Comparison of ENCODE assay signal across 8 cellular contexts in the genomic region with DNA sequence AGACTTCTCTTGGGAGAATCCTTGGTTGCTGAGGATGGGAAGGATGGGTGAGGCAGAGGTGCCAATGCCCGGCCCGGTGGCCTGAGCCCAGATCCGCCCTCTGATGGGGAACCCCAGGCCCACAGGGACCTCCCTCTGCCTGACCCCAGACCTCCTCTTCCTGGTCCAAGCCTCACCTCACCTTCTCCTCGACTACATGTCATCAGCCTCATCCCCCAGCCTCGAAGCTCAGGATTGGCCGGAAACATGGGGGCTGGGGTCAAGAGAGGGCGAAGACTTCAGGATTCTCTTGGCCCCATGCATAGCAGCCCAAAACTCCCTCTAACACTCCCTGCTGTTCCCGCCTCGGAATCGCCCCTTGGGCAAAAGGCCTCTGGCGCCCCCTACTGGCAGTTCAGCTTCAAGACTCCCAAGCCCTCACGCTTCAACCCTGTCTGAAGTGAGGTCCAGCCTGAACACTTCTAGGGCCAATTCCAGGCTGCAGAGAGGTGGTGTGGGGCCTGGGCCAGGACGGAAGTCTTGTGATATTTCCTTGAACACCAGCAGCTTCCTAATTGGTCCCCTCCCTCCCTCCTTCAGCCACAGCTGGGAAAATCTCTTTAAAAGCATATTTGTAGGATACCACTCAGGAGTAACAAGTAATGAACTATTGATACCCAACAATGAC. TPM values are rescaled to one million over a fixed set of nuclear protein-coding genes. Genes with fewer than 3 reads are reported as not detected.
A peak's percentile ranks its signal among the peaks of the same experiment; 100 is the strongest.
DNase-seq lines count a peak whose midpoint lies in the region; ATAC-seq and TF ChIP-seq lines count a peak whose summit lies in the region.

No MANE protein-coding gene starts in this region.

- POLR2A ChIA-PET in HEK293 (lab: Yijun Ruan, JAX): interaction anchor here (1.0 to 1.9 kb wide), 3 partner anchors 69 to 167 kb away, joined by 3 to 9 read pairs (median 5); a partner anchor contains a TSS

- no peaks in the 10 kb centered on the region for H3K27me3 ChIP-seq in breast epithelium

- peak; percentile 94 for DNase-seq in CD1c-positive myeloid dendritic cell (ENCODE audit: extremely low spot score)
- DNase-seq in NCI-H226: peak; percentile 71
- peak; percentile 75 to 88 (median 82) for DNase-seq in activated CD4-positive, CD25-positive, alpha-beta regulatory T cell (lab: John Stamatoyannopoulos, UW)
- DNase-seq in breast epithelium (ENCODE audit: low spot score in 2 of 2): peak; percentile 75 to 92
- peak; percentile 95 for DNase-seq in islet precursor cell
- DNase-seq in stimulated activated CD4-positive, alpha-beta T cell treated with anti-CD3 and anti-CD28 coated beads, Interleukin-1b, Interleukin-23, amount 100 ng/mL, for 24 hours (ENCODE audit: low read depth in 4 of 4, low spot score in 1 of 4): peak; percentile 89 to 98 (median 94)

- TF ChIP-seq CTCF in HEK293 (tag by site-specific recombination; IDR thresholded peaks at IDR 0.05) (peak; percentile 92), breast epithelium (IDR thresholded peaks at IDR 0.05) (peak; percentile 90 to 99 (median 98))

- H3K9me3 ChIP-seq in HEK293 (ENCODE audit: control insufficient read depth, insufficient read depth, low read depth, low read length) (no peaks in the 10 kb centered on the region), breast epithelium (no peaks in the 10 kb centered on the region)

- intact Hi-C loops in breast epithelium (cut with DNase I; ENCODE audit: low total_unique reads): loop anchor here (5.0 kb wide), 1 partner anchor 163 kb away; a partner anchor contains a TSS

- TF ChIP-seq POLR2A in breast epithelium (IDR thresholded peaks at IDR 0.05): no peak

- no peak for ATAC-seq in HG02678 (IDR thresholded peaks at IDR 0.05; ENCODE audit: unreplicated experiment)

- CTCF ChIA-PET in HEK293 (lab: Yijun Ruan, JAX): interaction anchor here (0.6 to 20.6 kb wide), 59 partner anchors 9 to 460 kb away, joined by 3 to 357 read pairs (median 5); a partner anchor contains a TSS

- H3K4me3 ChIP-seq in HEK293 (ENCODE audit: low read depth, low read length) (no peak overlapping the region), breast epithelium (no peak overlapping the region)

- H3K27ac ChIP-seq in HEK293 (ENCODE audit: extremely low read depth, low read depth, low read length) (no peak overlapping the region), breast epithelium (no peak overlapping the region)

- H3K36me3 ChIP-seq in HEK293 (ENCODE audit: control insufficient read depth in 2 of 2, insufficient read depth in 1 of 2, low read length in 2 of 2) (no peaks in the 10 kb centered on the region), breast epithelium (no peaks in the 10 kb centered on the region)

- H3K4me1 ChIP-seq in HEK293 (ENCODE audit: control insufficient read depth, insufficient read depth, low read length) (no peaks in the 10 kb centered on the region), breast epithelium (peaks cover 0 to 14% of the 10 kb centered on the region in 2 donors)

TF ChIP-seq in HEK293, 187 proteins besides CTCF, POLR2A, EP300 and RAD21 (continues in another document):
- TF ChIP-seq ZNF629 (tag by site-specific recombination; IDR thresholded peaks at IDR 0.05) (peak; percentile 35), BCL11A (tag by site-specific recombination; IDR thresholded peaks at IDR 0.05; ENCODE audit: low read depth) (no peak), ZNF664 (tag by site-specific recombination; IDR thresholded peaks at IDR 0.05) (no peak), ZFHX2 (tag by site-specific recombination; conservative IDR thresholded peaks at IDR 0.05) (0 out of 2 replicates have a peak, but pooled peaks have one; percentile 16), ZNF571 (tag by site-specific recombination; IDR thresholded peaks at IDR 0.05) (no peak), ZNF623 (tag by site-specific recombination; IDR thresholded peaks at IDR 0.05) (no peak), ZNF23 (tag by site-specific recombination; IDR thresholded peaks at IDR 0.05; ENCODE audit: borderline replicate concordance) (no peak), SCRT2 (tag by site-specific recombination; IDR thresholded peaks at IDR 0.05) (no peak), SCRT1 (tag by site-specific recombination; IDR thresholded peaks at IDR 0.05; ENCODE audit: borderline replicate concordance) (no peak), REPIN1 (tag by site-specific recombination; IDR thresholded peaks at IDR 0.05; ENCODE audit: low read depth) (no peak), ZNF473 (tag by site-specific recombination; IDR thresholded peaks at IDR 0.05) (no peak), GFI1B (tag by site-specific recombination; IDR thresholded peaks at IDR 0.05) (no peak), ZNF555 (tag by site-specific recombination; conservative IDR thresholded peaks at IDR 0.05) (no peak), ZNF747 (tag by site-specific recombination; IDR thresholded peaks at IDR 0.05) (no peak), ZSCAN23 (tag by site-specific recombination; IDR thresholded peaks at IDR 0.05) (no peak), ZFP69B (tag by site-specific recombination; IDR thresholded peaks at IDR 0.05) (no peak), ZNF174 (tag by site-specific recombination; IDR thresholded peaks at IDR 0.05) (no peak), ZNF791 (tag by site-specific recombination; IDR thresholded peaks at IDR 0.05) (no peak), ZNF660 (tag by site-specific recombination; IDR thresholded peaks at IDR 0.05) (no peak; the same call in 1 of the 2 replicates), ZNF843 (tag by site-specific recombination; IDR thresholded peaks at IDR 0.05) (no peak), BCL11B (tag by site-specific recombination; IDR thresholded peaks at IDR 0.05; ENCODE audit: low read depth) (no peak), ZNF211 (tag by site-specific recombination; IDR thresholded peaks at IDR 0.05; ENCODE audit: low read depth) (no peak), ZNF302 (tag by site-specific recombination; IDR thresholded peaks at IDR 0.05; ENCODE audit: low read depth) (no peak), ZNF24 (tag by site-specific recombination; IDR thresholded peaks at IDR 0.05) (no peak)
- TF ChIP-seq, protein P1, sequence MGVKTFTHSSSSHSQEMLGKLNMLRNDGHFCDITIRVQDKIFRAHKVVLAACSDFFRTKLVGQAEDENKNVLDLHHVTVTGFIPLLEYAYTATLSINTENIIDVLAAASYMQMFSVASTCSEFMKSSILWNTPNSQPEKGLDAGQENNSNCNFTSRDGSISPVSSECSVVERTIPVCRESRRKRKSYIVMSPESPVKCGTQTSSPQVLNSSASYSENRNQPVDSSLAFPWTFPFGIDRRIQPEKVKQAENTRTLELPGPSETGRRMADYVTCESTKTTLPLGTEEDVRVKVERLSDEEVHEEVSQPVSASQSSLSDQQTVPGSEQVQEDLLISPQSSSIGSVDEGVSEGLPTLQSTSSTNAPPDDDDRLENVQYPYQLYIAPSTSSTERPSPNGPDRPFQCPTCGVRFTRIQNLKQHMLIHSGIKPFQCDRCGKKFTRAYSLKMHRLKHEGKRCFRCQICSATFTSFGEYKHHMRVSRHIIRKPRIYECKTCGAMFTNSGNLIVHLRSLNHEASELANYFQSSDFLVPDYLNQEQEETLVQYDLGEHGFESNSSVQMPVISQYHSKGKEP (tag by site-specific recombination; IDR thresholded peaks at IDR 0.05): no peak
- TF ChIP-seq, protein P2, sequence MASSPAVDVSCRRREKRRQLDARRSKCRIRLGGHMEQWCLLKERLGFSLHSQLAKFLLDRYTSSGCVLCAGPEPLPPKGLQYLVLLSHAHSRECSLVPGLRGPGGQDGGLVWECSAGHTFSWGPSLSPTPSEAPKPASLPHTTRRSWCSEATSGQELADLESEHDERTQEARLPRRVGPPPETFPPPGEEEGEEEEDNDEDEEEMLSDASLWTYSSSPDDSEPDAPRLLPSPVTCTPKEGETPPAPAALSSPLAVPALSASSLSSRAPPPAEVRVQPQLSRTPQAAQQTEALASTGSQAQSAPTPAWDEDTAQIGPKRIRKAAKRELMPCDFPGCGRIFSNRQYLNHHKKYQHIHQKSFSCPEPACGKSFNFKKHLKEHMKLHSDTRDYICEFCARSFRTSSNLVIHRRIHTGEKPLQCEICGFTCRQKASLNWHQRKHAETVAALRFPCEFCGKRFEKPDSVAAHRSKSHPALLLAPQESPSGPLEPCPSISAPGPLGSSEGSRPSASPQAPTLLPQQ (tag by site-specific recombination; IDR thresholded peaks at IDR 0.05): no peak; the same call in 1 of the 2 replicates
- TF ChIP-seq, protein P3, sequence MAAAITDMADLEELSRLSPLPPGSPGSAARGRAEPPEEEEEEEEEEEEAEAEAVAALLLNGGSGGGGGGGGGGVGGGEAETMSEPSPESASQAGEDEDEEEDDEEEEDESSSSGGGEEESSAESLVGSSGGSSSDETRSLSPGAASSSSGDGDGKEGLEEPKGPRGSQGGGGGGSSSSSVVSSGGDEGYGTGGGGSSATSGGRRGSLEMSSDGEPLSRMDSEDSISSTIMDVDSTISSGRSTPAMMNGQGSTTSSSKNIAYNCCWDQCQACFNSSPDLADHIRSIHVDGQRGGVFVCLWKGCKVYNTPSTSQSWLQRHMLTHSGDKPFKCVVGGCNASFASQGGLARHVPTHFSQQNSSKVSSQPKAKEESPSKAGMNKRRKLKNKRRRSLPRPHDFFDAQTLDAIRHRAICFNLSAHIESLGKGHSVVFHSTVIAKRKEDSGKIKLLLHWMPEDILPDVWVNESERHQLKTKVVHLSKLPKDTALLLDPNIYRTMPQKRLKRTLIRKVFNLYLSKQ (tag by site-specific recombination; IDR thresholded peaks at IDR 0.05; ENCODE audit: borderline replicate concordance): no peak
- TF ChIP-seq, protein P4, sequence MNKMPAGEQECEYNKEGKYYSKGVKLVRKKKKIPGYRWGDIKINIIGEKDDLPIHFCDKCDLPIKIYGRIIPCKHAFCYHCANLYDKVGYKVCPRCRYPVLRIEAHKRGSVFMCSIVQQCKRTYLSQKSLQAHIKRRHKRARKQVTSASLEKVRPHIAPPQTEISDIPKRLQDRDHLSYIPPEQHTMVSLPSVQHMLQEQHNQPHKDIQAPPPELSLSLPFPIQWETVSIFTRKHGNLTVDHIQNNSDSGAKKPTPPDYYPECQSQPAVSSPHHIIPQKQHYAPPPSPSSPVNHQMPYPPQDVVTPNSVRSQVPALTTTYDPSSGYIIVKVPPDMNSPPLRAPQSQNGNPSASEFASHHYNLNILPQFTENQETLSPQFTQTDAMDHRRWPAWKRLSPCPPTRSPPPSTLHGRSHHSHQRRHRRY (tag by site-specific recombination; IDR thresholded peaks at IDR 0.05): no peak

RNA-seq across cellular contexts. Expression of a gene that starts 47.2 kb away (rescaled TPM):
- total RNA-seq in breast epithelium: 10 to 100 TPM; 17.3 to 28.8 (median 17.6) TPM
